Comparison of ENCODE assay signal across 8 cellular contexts in the genomic region with DNA sequence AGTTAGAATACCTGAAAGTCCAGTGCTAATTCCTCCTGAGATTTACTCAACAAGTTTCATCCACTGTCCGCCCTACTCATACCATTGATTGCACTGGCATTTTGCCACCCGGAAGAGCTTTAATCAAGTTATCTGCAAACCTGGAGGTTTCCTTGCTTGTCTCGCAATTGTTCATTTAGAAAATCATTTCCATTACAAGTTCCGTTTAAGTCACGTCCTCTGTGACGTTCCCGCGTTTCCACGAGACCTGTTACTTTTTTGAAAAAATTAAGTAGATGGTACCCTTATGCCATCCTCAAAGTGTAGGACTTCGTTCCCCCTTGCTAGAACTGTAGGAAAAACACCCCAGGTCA. TPM values are rescaled to one million over a fixed set of nuclear protein-coding genes. Genes with fewer than 3 reads are reported as not detected.
DNase-seq lines count a peak whose midpoint lies in the region; ATAC-seq and TF ChIP-seq lines count a peak whose summit lies in the region.

No MANE protein-coding gene starts in this region.

- TF ChIP-seq CTCF in choroid plexus epithelial cell (conservative IDR thresholded peaks at IDR 0.05; ENCODE audit: low read depth, low read length) = no peak

- H3K4me3 Mint-ChIP-seq in activated CD8-positive, alpha-beta memory T cell treated with anti-CD3 and anti-CD28 coated beads, Interleukin-2, amount 10 ng/mL, durations not matched to agents 7 days and 5 days = peak overlapping the region; percentile 96
- peak overlapping the region; percentile 86 for H3K4me3 Mint-ChIP-seq in T-helper 2 cell treated with Interferon-gamma antibody and Interleukin-4, amounts not matched to agents 5 μg/mL and 100 μg/mL, for 36 hours
- peak overlapping the region; percentile 100 for H3K4me3 Mint-ChIP-seq in memory B cell

- H3K4me3 ChIP-seq in choroid plexus epithelial cell (ENCODE audit: low read depth, low read length) = peak overlapping the region; percentile 63

- CTCF ChIA-PET in activated CD8-positive, alpha-beta memory T cell treated with anti-CD3 and anti-CD28 coated beads, Interleukin-2, amount 10 ng/mL, durations not matched to agents 7 days and 5 days (lab: Charles Lee) = interaction anchor here (1.1 to 2.8 kb wide), 3 partner anchors 9 to 203 kb away, joined by 3 to 10 read pairs (median 5); no protein-coding TSS in a partner anchor

- peaks cover 28% of the 10 kb centered on the region for H3K4me1 Mint-ChIP-seq in activated CD8-positive, alpha-beta memory T cell treated with anti-CD3 and anti-CD28 coated beads, Interleukin-2, amount 10 ng/mL, durations not matched to agents 7 days and 5 days
- peaks cover 35% of the 10 kb centered on the region for H3K4me1 Mint-ChIP-seq in T-helper 2 cell treated with Interferon-gamma antibody and Interleukin-4, amounts not matched to agents 5 μg/mL and 100 μg/mL, for 36 hours (ENCODE audit: low read depth)
- peaks cover 20% of the 10 kb centered on the region for H3K4me1 Mint-ChIP-seq in memory B cell

- peak; percentile 62 for DNase-seq in activated CD8-positive, alpha-beta memory T cell treated with anti-CD3 and anti-CD28 coated beads, Interleukin-2, amount 10 ng/mL, durations not matched to agents 7 days and 5 days
- DNase-seq in activated CD8-positive, alpha-beta memory T cell treated with anti-CD3 and anti-CD28 coated beads, Interleukin-2, amount 50 U/mL, for 48 hours = no peak
- DNase-seq in T-helper 2 cell treated with Interferon-gamma antibody and Interleukin-4, amounts not matched to agents 5 μg/mL and 100 μg/mL, for 36 hours (ENCODE audit: low spot score) = peak; percentile 32
- DNase-seq in choroid plexus epithelial cell (ENCODE audit: low read depth) (peak; percentile 57), memory B cell (ENCODE audit: low spot score in 2 of 2) (no peak), AG08396 (ENCODE audit: low spot score) (no peak), inferior parietal cortex (ENCODE audit: extremely low spot score) (no peak)
- DNase-seq in stimulated activated naive CD8-positive, alpha-beta T cell treated with anti-CD3 and anti-CD28 coated beads, Interleukin-15, Interleukin-2, amounts not matched to agents 100 U/mL and 50 U/mL, for 24 hours = peak; percentile 36

- peaks cover 8% of the 10 kb centered on the region for H3K36me3 Mint-ChIP-seq in activated CD8-positive, alpha-beta memory T cell treated with anti-CD3 and anti-CD28 coated beads, Interleukin-2, amount 10 ng/mL, durations not matched to agents 7 days and 5 days
- H3K36me3 Mint-ChIP-seq in T-helper 2 cell treated with Interferon-gamma antibody and Interleukin-4, amounts not matched to agents 5 μg/mL and 100 μg/mL, for 36 hours (ENCODE audit: low read depth) = peaks cover 2% of the 10 kb centered on the region
- H3K36me3 Mint-ChIP-seq in memory B cell = no peaks in the 10 kb centered on the region

- H3K9me3 Mint-ChIP-seq in activated CD8-positive, alpha-beta memory T cell treated with anti-CD3 and anti-CD28 coated beads, Interleukin-2, amount 10 ng/mL, durations not matched to agents 7 days and 5 days (ENCODE audit: low read depth) = no peaks in the 10 kb centered on the region
- no peaks in the 10 kb centered on the region for H3K9me3 Mint-ChIP-seq in T-helper 2 cell treated with Interferon-gamma antibody and Interleukin-4, amounts not matched to agents 5 μg/mL and 100 μg/mL, for 36 hours
- H3K9me3 Mint-ChIP-seq in memory B cell = no peaks in the 10 kb centered on the region

- ATAC-seq in activated CD8-positive, alpha-beta memory T cell treated with anti-CD3 and anti-CD28 coated beads, Interleukin-2, amount 10 ng/mL, durations not matched to agents 7 days and 5 days = no peak
- no peak for ATAC-seq in memory B cell (ENCODE audit: low read depth)
- no peak for ATAC-seq in stimulated activated naive CD8-positive, alpha-beta T cell treated with anti-CD3 and anti-CD28 coated beads, Interleukin-15, Interleukin-2, amounts not matched to agents 100 U/mL and 50 U/mL, for 24 hours

- no peaks in the 10 kb centered on the region for H3K27me3 Mint-ChIP-seq in activated CD8-positive, alpha-beta memory T cell treated with anti-CD3 and anti-CD28 coated beads, Interleukin-2, amount 10 ng/mL, durations not matched to agents 7 days and 5 days
- H3K27me3 Mint-ChIP-seq in T-helper 2 cell treated with Interferon-gamma antibody and Interleukin-4, amounts not matched to agents 5 μg/mL and 100 μg/mL, for 36 hours (ENCODE audit: low read depth) = peaks cover 5% of the 10 kb centered on the region
- H3K27me3 Mint-ChIP-seq in memory B cell = no peaks in the 10 kb centered on the region

- peak overlapping the region; percentile 91 for H3K27ac Mint-ChIP-seq in activated CD8-positive, alpha-beta memory T cell treated with anti-CD3 and anti-CD28 coated beads, Interleukin-2, amount 10 ng/mL, durations not matched to agents 7 days and 5 days
- H3K27ac Mint-ChIP-seq in T-helper 2 cell treated with Interferon-gamma antibody and Interleukin-4, amounts not matched to agents 5 μg/mL and 100 μg/mL, for 36 hours = peak overlapping the region; percentile 85
- peak overlapping the region; percentile 82 for H3K27ac Mint-ChIP-seq in memory B cell

RNA-seq across cellular contexts. Expression of a gene that starts 0.8 kb away (rescaled TPM):
- 10 to 100 TPM; 80.8 to 97.3 TPM for total RNA-seq in activated CD8-positive, alpha-beta memory T cell treated with anti-CD3 and anti-CD28 coated beads, Interleukin-2, amount 10 ng/mL, durations not matched to agents 7 days and 5 days

RNA-seq across cellular contexts. Expression of a gene that starts 50.0 kb away (rescaled TPM):
- total RNA-seq in activated CD8-positive, alpha-beta memory T cell treated with anti-CD3 and anti-CD28 coated beads, Interleukin-2, amount 10 ng/mL, durations not matched to agents 7 days and 5 days = 100 to 1,000 TPM in 1 of 2 experiments, 10 to 100 TPM in 1; 83.1 to 105 TPM

Comparison
In these comparisons a context has a peak if more than half of its experiments do, and no peak if none do; other contexts are left out.
1. DNase-seq: peak in activated CD8-positive, alpha-beta memory T cell treated with anti-CD3 and anti-CD28 coated beads, Interleukin-2, amount 10 ng/mL, durations not matched to agents 7 days and 5 days (single experiment), T-helper 2 cell treated with Interferon-gamma antibody and Interleukin-4, amounts not matched to agents 5 μg/mL and 100 μg/mL, for 36 hours (single experiment), choroid plexus epithelial cell (single experiment) and stimulated activated naive CD8-positive, alpha-beta T cell treated with anti-CD3 and anti-CD28 coated beads, Interleukin-15, Interleukin-2, amounts not matched to agents 100 U/mL and 50 U/mL, for 24 hours (single experiment); none in activated CD8-positive, alpha-beta memory T cell treated with anti-CD3 and anti-CD28 coated beads, Interleukin-2, amount 50 U/mL, for 48 hours (single experiment), memory B cell (0 of 2), AG08396 (single experiment) and inferior parietal cortex (single experiment).
2. Peak in every context shown above with its lines, with median percentiles within 50 percentile points of each other: H3K27ac Mint-ChIP-seq and H3K4me3 Mint-ChIP-seq.